8 cellular contexts compared by ENCODE assay signal in genomic region chr16:67935096-67935401, GRCh38. TPM values are rescaled to one million over a fixed set of nuclear protein-coding genes. Genes with fewer than 3 reads are reported as not detected.
DNase-seq lines count a peak whose midpoint lies in the region; ATAC-seq, FAIRE-seq and TF ChIP-seq lines count a peak whose summit lies in the region.

No MANE protein-coding gene starts in this region.

- peak overlapping the region; percentile 96 for H3K4me3 Mint-ChIP-seq in T-helper 1 cell treated with Interleukin-12 subunit alpha and Interleukin-12 subunit beta and Interleukin-4 antibody, amounts not matched to agents 30 μg/mL and 1 μg/mL, for 36 hours

- peaks cover 28% of the 10 kb centered on the region for H3K4me1 Mint-ChIP-seq in T-helper 1 cell treated with Interleukin-12 subunit alpha and Interleukin-12 subunit beta and Interleukin-4 antibody, amounts not matched to agents 30 μg/mL and 1 μg/mL, for 36 hours (ENCODE audit: low read depth)

- CTCF ChIA-PET in HepG2 (lab: Yijun Ruan, JAX; ENCODE audit: low intra/inter-chr PET ratio, low total read pairs): interaction anchor here (2.4 kb wide), 1 partner anchor 119 kb away, joined by 6 read pairs; no protein-coding TSS in a partner anchor

- 7% methylated on average over 11 of the region's 13 CpGs for WGBS in HepG2 (ENCODE audit: low lambda C conversion rate)
- WGBS in thyroid gland, 2 donors: 25 to 31% methylated on average over 13 of the region's 13 CpGs

- peaks cover 37% of the 10 kb centered on the region for H3K36me3 Mint-ChIP-seq in T-helper 1 cell treated with Interleukin-12 subunit alpha and Interleukin-12 subunit beta and Interleukin-4 antibody, amounts not matched to agents 30 μg/mL and 1 μg/mL, for 36 hours (ENCODE audit: low read depth)

- H3K4me3 ChIP-seq in HepG2 (replicated peaks in 1 of 3; ENCODE audit: insufficient read depth in 1 of 3, low read depth in 2 of 3, low read length in 3 of 3) (peak overlapping the region; percentile 86 to 97 (median 97)), thyroid gland (replicated peaks in 1 of 3) (no peak overlapping the region)

- DNase-seq in T-helper 1 cell (no peak), astrocyte of the hippocampus (ENCODE audit: low read depth, low spot score) (peak; percentile 44), HepG2 (ENCODE audit: low spot score) (no peak), thyroid gland (no peak), NCI-H2029 (lab: John Stamatoyannopoulos, UW) (no peak), Ammon's horn (ENCODE audit: low spot score) (no peak), islet precursor cell (no peak)

- in situ Hi-C loops in HepG2 (cut with HindIII; ENCODE audit: extremely low pct_ligation_motif_present, low pct_unique_long_range_greater_than_20kb): loop anchor here (10.0 kb wide), 1 partner anchor 270 kb away; the partner anchor contains the start of genes ACD, C16orf86, ENKD1 and PARD6A

- intact Hi-C loops in HepG2 (cut with micrococcal nuclease; ENCODE audit: unreplicated experiment): loop anchor here (1.0 kb wide), 2 partner anchors 8 to 105 kb away; no protein-coding TSS in a partner anchor
- intact Hi-C loops in thyroid gland (cut with DNase I): loop anchor here (10.0 kb wide), 1 partner anchor 270 kb away; the partner anchor contains the start of genes ACD, C16orf86, ENKD1 and PARD6A

- H3K27ac Mint-ChIP-seq in T-helper 1 cell treated with Interleukin-12 subunit alpha and Interleukin-12 subunit beta and Interleukin-4 antibody, amounts not matched to agents 30 μg/mL and 1 μg/mL, for 36 hours: peak overlapping the region; percentile 93

- H3K4me1 ChIP-seq in HepG2 (ENCODE audit: insufficient read depth, low read length) (peaks cover 30% of the 10 kb centered on the region), thyroid gland (peaks cover 7 to 15% of the 10 kb centered on the region in 2 donors)

- no peaks in the 10 kb centered on the region for H3K27me3 Mint-ChIP-seq in T-helper 1 cell treated with Interleukin-12 subunit alpha and Interleukin-12 subunit beta and Interleukin-4 antibody, amounts not matched to agents 30 μg/mL and 1 μg/mL, for 36 hours (ENCODE audit: low read depth)

- BruUV-seq in HepG2 (replicated peaks; lab: Mats Ljungman, UMichigan): TSS peak; percentile 22

- POLR2A ChIA-PET in HepG2 (lab: Yijun Ruan, JAX): interaction anchor here (0.6 to 4.6 kb wide), 32 partner anchors 9 to 373 kb away, joined by 3 to 40 read pairs (median 5); partner anchors contain the start of genes ACD, CTCF, DDX28 and DPEP2

- H3K27ac ChIP-seq in HepG2 (ENCODE audit: extremely low read length, insufficient read depth, low read length) (peak overlapping the region; percentile 35), thyroid gland (peak overlapping the region in 2 of 3 donors; percentile 49 to 86)

- no peaks in the 10 kb centered on the region for H4K20me1 ChIP-seq in HepG2 (ENCODE audit: insufficient read depth, low read length)

- peak; percentile 4 for FAIRE-seq in HepG2 (lab: Jason Lieb, UNC)

- no peak for TF ChIP-seq RAD21 in HepG2 (CRISPR knock-in tag; IDR thresholded peaks at IDR 0.05)

- no peaks in the 10 kb centered on the region for H3K9me3 Mint-ChIP-seq in T-helper 1 cell treated with Interleukin-12 subunit alpha and Interleukin-12 subunit beta and Interleukin-4 antibody, amounts not matched to agents 30 μg/mL and 1 μg/mL, for 36 hours

- no peak for TF ChIP-seq CTCF in HepG2 (CRISPR knock-in tag; IDR thresholded peaks at IDR 0.05)
- no peak for TF ChIP-seq CTCF in thyroid gland (IDR thresholded peaks at IDR 0.05)

- TF ChIP-seq POLR2A in HepG2 (IDR thresholded peaks at IDR 0.05; ENCODE audit: insufficient read depth in 1 of 2, low read depth in 2 of 2, low read length in 2 of 2): no peak
- TF ChIP-seq POLR2A in thyroid gland (IDR thresholded peaks at IDR 0.05): no peak

- H3K27me3 ChIP-seq in HepG2 (ENCODE audit: control insufficient read depth in 1 of 2, insufficient read depth in 2 of 2, low read length in 2 of 2): no peaks in the 10 kb centered on the region; a peak in 1 of 5 replicates
- no peaks in the 10 kb centered on the region for H3K27me3 ChIP-seq in thyroid gland

- H3K9me3 ChIP-seq in HepG2 (ENCODE audit: low read length): no peaks in the 10 kb centered on the region
- H3K9me3 ChIP-seq in thyroid gland: no peaks in the 10 kb centered on the region

- peak overlapping the region; percentile 99 for H3K4me2 ChIP-seq in HepG2 (ENCODE audit: low read depth, low read length)

- ATAC-seq in HepG2: peak; percentile 8

- peaks cover 24% of the 10 kb centered on the region for H3K79me2 ChIP-seq in HepG2 (ENCODE audit: insufficient read depth, low read length)

- no peak overlapping the region for H2AFZ ChIP-seq in HepG2 (ENCODE audit: low read length)

- peak overlapping the region; percentile 67 for H3K9ac ChIP-seq in HepG2 (ENCODE audit: insufficient read depth, low read depth, low read length)

- no peak for TF ChIP-seq EP300 in HepG2 (IDR thresholded peaks at IDR 0.05; ENCODE audit: low read depth in 2 of 2, low read length in 2 of 2)
- no peak for TF ChIP-seq EP300 in HepG2 (CRISPR knock-in tag; IDR thresholded peaks at IDR 0.05; ENCODE audit: borderline replicate concordance)

- H3K36me3 ChIP-seq in HepG2 (replicated peaks in 1 of 2; ENCODE audit: control insufficient read depth in 1 of 2, insufficient read depth in 2 of 2, low read length in 2 of 2) (peaks cover 2 to 6% of the 10 kb centered on the region in 2 experiments; a peak in 2 of 5 replicates), thyroid gland (no peaks in the 10 kb centered on the region)

RNA-seq across cellular contexts. Expression of gene PSMB10, which starts 1.6 kb away (rescaled TPM):
- total RNA-seq in HepG2 (2016; rRNA removed; fragmentation: Illumina TruSeq; extraction: Trizol) (65.9 and 71.3 TPM in 2 replicates), thyroid gland (10 to 100 TPM; 22.9 to 39.7 (median 32.5) TPM)
- total RNA-seq in HepG2 (2016; cell fraction: cytosol; rRNA removed; fragmentation: Illumina TruSeq; extraction: Trizol; ENCODE audit: low read depth): 135 and 146 TPM in 2 replicates
- 68.9 and 72.1 TPM in 2 replicates for total RNA-seq in HepG2 (2016; cell fraction: insoluble cytoplasmic fraction; rRNA removed; fragmentation: Illumina TruSeq; extraction: Trizol)
- total RNA-seq in HepG2 (2016; cell fraction: membrane; rRNA removed; fragmentation: Illumina TruSeq; extraction: Trizol): 107 and 122 TPM in 2 replicates
- 28.4 and 28.5 TPM in 2 replicates for total RNA-seq in HepG2 (2016; cell fraction: nucleus; rRNA removed; fragmentation: Illumina TruSeq; extraction: Trizol)
- 12.7 and 17.8 TPM in 2 replicates for polyA plus RNA-seq in HepG2 (2011; rRNA removed)
- 15.3 and 32.0 TPM in 2 replicates for polyA plus RNA-seq in HepG2 (2011; cell fraction: cytosol; rRNA removed)
- polyA plus RNA-seq in HepG2 (2011; cell fraction: nucleus; rRNA removed): 23.8 and 27.0 TPM in 2 replicates
- polyA plus RNA-seq in HepG2 (2012): 20.6 and 20.8 TPM in 2 replicates
- 128 and 158 TPM in 2 replicates for polyA plus RNA-seq in HepG2 (2016; cell fraction: cytosol; fragmentation: Illumina TruSeq; extraction: Trizol; ENCODE audit: low read depth)
- polyA plus RNA-seq in HepG2 (2016; cell fraction: insoluble cytoplasmic fraction; fragmentation: Illumina TruSeq; extraction: Trizol; ENCODE audit: low read depth): 65.0 and 66.8 TPM in 2 replicates
- polyA plus RNA-seq in HepG2 (2016; cell fraction: membrane; fragmentation: Illumina TruSeq; extraction: Trizol; ENCODE audit: low read depth): 86.7 and 90.6 TPM in 2 replicates
- 32.5 and 33.1 TPM in 2 replicates for polyA plus RNA-seq in HepG2 (2016; cell fraction: nucleus; fragmentation: Illumina TruSeq; extraction: Trizol; ENCODE audit: insufficient read depth, low read depth)
- 16.1 and 17.6 TPM in 2 replicates for polyA minus RNA-seq in HepG2 (2011; rRNA and poly(A)+ RNA removed; ENCODE audit: low replicate concordance)
- polyA minus RNA-seq in HepG2 (2011; cell fraction: cytosol; rRNA and poly(A)+ RNA removed): 5.4 and 12.7 TPM in 2 replicates
- polyA minus RNA-seq in HepG2 (2011; cell fraction: nucleus; rRNA and poly(A)+ RNA removed): 7.2 and 9.8 TPM in 2 replicates

RNA-seq across cellular contexts. Expression of gene CTRL, which starts 3.4 kb away (rescaled TPM):
- 1.1 and 2.7 TPM in 2 replicates for total RNA-seq in HepG2 (2016; rRNA removed; fragmentation: Illumina TruSeq; extraction: Trizol)
- total RNA-seq in HepG2 (2016; cell fraction: cytosol; rRNA removed; fragmentation: Illumina TruSeq; extraction: Trizol; ENCODE audit: low read depth): 1.7 and 2.0 TPM in 2 replicates
- 1.9 and 2.5 TPM in 2 replicates for total RNA-seq in HepG2 (2016; cell fraction: insoluble cytoplasmic fraction; rRNA removed; fragmentation: Illumina TruSeq; extraction: Trizol)
- total RNA-seq in HepG2 (2016; cell fraction: membrane; rRNA removed; fragmentation: Illumina TruSeq; extraction: Trizol): 2.8 and 4.0 TPM in 2 replicates
- 2.4 and 3.4 TPM in 2 replicates for total RNA-seq in HepG2 (2016; cell fraction: nucleus; rRNA removed; fragmentation: Illumina TruSeq; extraction: Trizol)
- polyA plus RNA-seq in HepG2 (2011; rRNA removed): 1.7 and 1.9 TPM in 2 replicates
- 0.82 and 1.1 TPM in 2 replicates for polyA plus RNA-seq in HepG2 (2011; cell fraction: cytosol; rRNA removed)
- polyA plus RNA-seq in HepG2 (2011; cell fraction: nucleus; rRNA removed): 8.1 and 10.3 TPM in 2 replicates
- 0.86 and 2.7 TPM in 2 replicates for polyA plus RNA-seq in HepG2 (2012)
- polyA plus RNA-seq in HepG2 (2016; cell fraction: cytosol; fragmentation: Illumina TruSeq; extraction: Trizol; ENCODE audit: low read depth): 2.1 and 2.2 TPM in 2 replicates
- polyA plus RNA-seq in HepG2 (2016; cell fraction: insoluble cytoplasmic fraction; fragmentation: Illumina TruSeq; extraction: Trizol; ENCODE audit: low read depth): 0.96 and 3.6 TPM in 2 replicates
- 1.7 and 2.4 TPM in 2 replicates for polyA plus RNA-seq in HepG2 (2016; cell fraction: membrane; fragmentation: Illumina TruSeq; extraction: Trizol; ENCODE audit: low read depth)
- polyA plus RNA-seq in HepG2 (2016; cell fraction: nucleus; fragmentation: Illumina TruSeq; extraction: Trizol; ENCODE audit: insufficient read depth, low read depth): 6.3 and 7.8 TPM in 2 replicates
- polyA minus RNA-seq in HepG2 (2011; rRNA and poly(A)+ RNA removed; ENCODE audit: low replicate concordance): 1.8 and 2.2 TPM in 2 replicates
- not detected in 2 replicates for polyA minus RNA-seq in HepG2 (2011; cell fraction: cytosol; rRNA and poly(A)+ RNA removed)
- polyA minus RNA-seq in HepG2 (2011; cell fraction: nucleus; rRNA and poly(A)+ RNA removed): 0.90 and 2.0 TPM in 2 replicates
- total RNA-seq in thyroid gland: under 1 TPM in 2 of 4 donors, not detected in 2; 0.34 to 0.94 TPM

RNA-seq across cellular contexts. Expression of gene LCAT, which starts 8.9 kb away (rescaled TPM):
- total RNA-seq in HepG2 (2016; rRNA removed; fragmentation: Illumina TruSeq; extraction: Trizol) (13.2 and 36.1 TPM in 2 replicates), thyroid gland (10 to 100 TPM in 3 of 4 donors, 1 to 10 TPM in 1; 9.9 to 16.4 (median 13.4) TPM)
- total RNA-seq in HepG2 (2016; cell fraction: cytosol; rRNA removed; fragmentation: Illumina TruSeq; extraction: Trizol; ENCODE audit: low read depth): 21.4 and 35.2 TPM in 2 replicates
- 15.3 and 43.4 TPM in 2 replicates for total RNA-seq in HepG2 (2016; cell fraction: insoluble cytoplasmic fraction; rRNA removed; fragmentation: Illumina TruSeq; extraction: Trizol)
- 28.1 and 30.3 TPM in 2 replicates for total RNA-seq in HepG2 (2016; cell fraction: membrane; rRNA removed; fragmentation: Illumina TruSeq; extraction: Trizol)
- total RNA-seq in HepG2 (2016; cell fraction: nucleus; rRNA removed; fragmentation: Illumina TruSeq; extraction: Trizol): 38.4 and 54.9 TPM in 2 replicates
- 38.9 and 46.0 TPM in 2 replicates for polyA plus RNA-seq in HepG2 (2011; rRNA removed)
- 19.5 and 23.4 TPM in 2 replicates for polyA plus RNA-seq in HepG2 (2011; cell fraction: cytosol; rRNA removed)
- 217 and 291 TPM in 2 replicates for polyA plus RNA-seq in HepG2 (2011; cell fraction: nucleus; rRNA removed)
- 56.2 and 59.4 TPM in 2 replicates for polyA plus RNA-seq in HepG2 (2012)
- 28.0 and 29.1 TPM in 2 replicates for polyA plus RNA-seq in HepG2 (2016; cell fraction: cytosol; fragmentation: Illumina TruSeq; extraction: Trizol; ENCODE audit: low read depth)
- 16.8 and 22.2 TPM in 2 replicates for polyA plus RNA-seq in HepG2 (2016; cell fraction: insoluble cytoplasmic fraction; fragmentation: Illumina TruSeq; extraction: Trizol; ENCODE audit: low read depth)
- polyA plus RNA-seq in HepG2 (2016; cell fraction: membrane; fragmentation: Illumina TruSeq; extraction: Trizol; ENCODE audit: low read depth): 27.6 and 33.3 TPM in 2 replicates
- polyA plus RNA-seq in HepG2 (2016; cell fraction: nucleus; fragmentation: Illumina TruSeq; extraction: Trizol; ENCODE audit: insufficient read depth, low read depth): 213 and 231 TPM in 2 replicates
- polyA minus RNA-seq in HepG2 (2011; rRNA and poly(A)+ RNA removed; ENCODE audit: low replicate concordance): 3.9 and 39.1 TPM in 2 replicates
- 12.8 and 12.9 TPM in 2 replicates for polyA minus RNA-seq in HepG2 (2011; cell fraction: cytosol; rRNA and poly(A)+ RNA removed)
- 24.2 and 31.6 TPM in 2 replicates for polyA minus RNA-seq in HepG2 (2011; cell fraction: nucleus; rRNA and poly(A)+ RNA removed)

RNA-seq across cellular contexts. Expression of gene SLC12A4, which starts 33.4 kb away (rescaled TPM):
- 23.1 and 65.1 TPM in 2 replicates for total RNA-seq in HepG2 (2016; rRNA removed; fragmentation: Illumina TruSeq; extraction: Trizol)
- 26.9 and 34.0 TPM in 2 replicates for total RNA-seq in HepG2 (2016; cell fraction: cytosol; rRNA removed; fragmentation: Illumina TruSeq; extraction: Trizol; ENCODE audit: low read depth)
- 17.0 and 65.2 TPM in 2 replicates for total RNA-seq in HepG2 (2016; cell fraction: insoluble cytoplasmic fraction; rRNA removed; fragmentation: Illumina TruSeq; extraction: Trizol)
- 31.5 and 34.1 TPM in 2 replicates for total RNA-seq in HepG2 (2016; cell fraction: membrane; rRNA removed; fragmentation: Illumina TruSeq; extraction: Trizol)
- 87.0 and 109 TPM in 2 replicates for total RNA-seq in HepG2 (2016; cell fraction: nucleus; rRNA removed; fragmentation: Illumina TruSeq; extraction: Trizol)
- 84.3 and 134 TPM in 2 replicates for polyA plus RNA-seq in HepG2 (2011; rRNA removed)
- polyA plus RNA-seq in HepG2 (2011; cell fraction: cytosol; rRNA removed): 42.1 and 54.3 TPM in 2 replicates
- 687 and 790 TPM in 2 replicates for polyA plus RNA-seq in HepG2 (2011; cell fraction: nucleus; rRNA removed)
- 66.6 and 79.4 TPM in 2 replicates for polyA plus RNA-seq in HepG2 (2012)
- 9.6 and 12.5 TPM in 2 replicates for polyA plus RNA-seq in HepG2 (2016; cell fraction: cytosol; fragmentation: Illumina TruSeq; extraction: Trizol; ENCODE audit: low read depth)
- polyA plus RNA-seq in HepG2 (2016; cell fraction: insoluble cytoplasmic fraction; fragmentation: Illumina TruSeq; extraction: Trizol; ENCODE audit: low read depth): 12.0 and 18.1 TPM in 2 replicates
- 17.2 and 19.1 TPM in 2 replicates for polyA plus RNA-seq in HepG2 (2016; cell fraction: membrane; fragmentation: Illumina TruSeq; extraction: Trizol; ENCODE audit: low read depth)
- 253 and 270 TPM in 2 replicates for polyA plus RNA-seq in HepG2 (2016; cell fraction: nucleus; fragmentation: Illumina TruSeq; extraction: Trizol; ENCODE audit: insufficient read depth, low read depth)
- polyA minus RNA-seq in HepG2 (2011; rRNA and poly(A)+ RNA removed; ENCODE audit: low replicate concordance): 74.6 and 238 TPM in 2 replicates
- polyA minus RNA-seq in HepG2 (2011; cell fraction: cytosol; rRNA and poly(A)+ RNA removed): 48.3 and 54.6 TPM in 2 replicates
- 152 and 193 TPM in 2 replicates for polyA minus RNA-seq in HepG2 (2011; cell fraction: nucleus; rRNA and poly(A)+ RNA removed)
- total RNA-seq in thyroid gland: 10 to 100 TPM; 47.0 to 65.1 (median 51.7) TPM

RNA-seq across cellular contexts. Expression of gene PSKH1, which starts 42.0 kb away (rescaled TPM):
- total RNA-seq in HepG2 (2016; rRNA removed; fragmentation: Illumina TruSeq; extraction: Trizol): 8.4 and 12.9 TPM in 2 replicates
- total RNA-seq in HepG2 (2016; cell fraction: cytosol; rRNA removed; fragmentation: Illumina TruSeq; extraction: Trizol; ENCODE audit: low read depth): 19.3 and 21.7 TPM in 2 replicates
- 11.2 and 11.8 TPM in 2 replicates for total RNA-seq in HepG2 (2016; cell fraction: insoluble cytoplasmic fraction; rRNA removed; fragmentation: Illumina TruSeq; extraction: Trizol)
- total RNA-seq in HepG2 (2016; cell fraction: membrane; rRNA removed; fragmentation: Illumina TruSeq; extraction: Trizol): 29.0 and 30.2 TPM in 2 replicates
- 10.0 and 11.3 TPM in 2 replicates for total RNA-seq in HepG2 (2016; cell fraction: nucleus; rRNA removed; fragmentation: Illumina TruSeq; extraction: Trizol)
- polyA plus RNA-seq in HepG2 (2011; rRNA removed): 19.1 and 45.7 TPM in 2 replicates
- polyA plus RNA-seq in HepG2 (2011; cell fraction: cytosol; rRNA removed): 25.6 and 28.0 TPM in 2 replicates
- 28.8 and 29.7 TPM in 2 replicates for polyA plus RNA-seq in HepG2 (2011; cell fraction: nucleus; rRNA removed)
- polyA plus RNA-seq in HepG2 (2012): 18.9 and 23.9 TPM in 2 replicates
- 17.3 and 28.4 TPM in 2 replicates for polyA plus RNA-seq in HepG2 (2016; cell fraction: cytosol; fragmentation: Illumina TruSeq; extraction: Trizol; ENCODE audit: low read depth)
- 25.1 and 27.8 TPM in 2 replicates for polyA plus RNA-seq in HepG2 (2016; cell fraction: insoluble cytoplasmic fraction; fragmentation: Illumina TruSeq; extraction: Trizol; ENCODE audit: low read depth)
- polyA plus RNA-seq in HepG2 (2016; cell fraction: membrane; fragmentation: Illumina TruSeq; extraction: Trizol; ENCODE audit: low read depth): 46.7 and 49.0 TPM in 2 replicates
- polyA plus RNA-seq in HepG2 (2016; cell fraction: nucleus; fragmentation: Illumina TruSeq; extraction: Trizol; ENCODE audit: insufficient read depth, low read depth): 19.1 and 27.5 TPM in 2 replicates
- 49.1 and 87.7 TPM in 2 replicates for polyA minus RNA-seq in HepG2 (2011; rRNA and poly(A)+ RNA removed; ENCODE audit: low replicate concordance)
- polyA minus RNA-seq in HepG2 (2011; cell fraction: cytosol; rRNA and poly(A)+ RNA removed): 17.5 and 18.7 TPM in 2 replicates
- polyA minus RNA-seq in HepG2 (2011; cell fraction: nucleus; rRNA and poly(A)+ RNA removed): 16.0 and 20.4 TPM in 2 replicates
- total RNA-seq in thyroid gland: 10 to 100 TPM; 20.3 to 35.7 (median 28.8) TPM

Comparison
In these comparisons a context has a peak if more than half of its experiments do, and no peak if none do; other contexts are left out.
1. H3K4me3 ChIP-seq: peak in HepG2 (3 of 3); none in thyroid gland (0 of 3).